In the genomic region with DNA sequence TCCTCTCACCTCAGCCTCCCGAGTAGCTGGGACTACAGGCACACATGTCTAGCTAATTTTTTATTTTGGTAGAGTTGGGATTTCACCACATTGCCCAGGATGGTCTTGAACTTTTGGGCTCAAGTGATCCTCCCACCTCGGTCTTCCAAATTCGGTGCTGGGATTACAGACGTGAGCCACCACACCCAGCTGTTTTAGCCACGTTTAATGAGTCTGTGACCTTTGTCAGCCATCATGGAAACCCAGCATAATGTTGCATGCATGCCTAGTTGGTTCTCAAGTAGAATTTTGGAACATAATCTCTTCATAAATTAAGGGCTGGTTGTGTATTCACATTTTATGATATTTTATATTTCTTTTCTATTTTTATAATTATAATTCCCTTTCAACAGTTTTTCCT, we compare ENCODE assay signal across 23 cellular contexts. TPM values are rescaled to one million over a fixed set of nuclear protein-coding genes. Genes with fewer than 3 reads are reported as not detected.
A peak's percentile ranks its signal among the peaks of the same experiment; 100 is the strongest.
DNase-seq lines count a peak whose midpoint lies in the region; ATAC-seq and TF ChIP-seq lines count a peak whose summit lies in the region.
"Had no signal": no experiment of that assay in that cellular context is flagged by ENCODE, and none has a peak within 500 bp of the region (broad histone marks: within the 10 kb centered on the region; RNA-seq: fewer than 3 reads in every experiment).

No MANE protein-coding gene starts in this region.

- H3K4me1 ChIP-seq in left ventricle myocardium inferior (peaks cover 37% of the 10 kb centered on the region), heart right ventricle (peaks cover 0 to 34% (median 12%) of the 10 kb centered on the region in 9 donors), muscle layer of duodenum (ENCODE audit: control insufficient read depth in 1 of 2, insufficient read depth in 2 of 2, low read length in 2 of 2) (peaks cover 0 to 5% of the 10 kb centered on the region in 2 donors), thoracic aorta (ENCODE audit: control insufficient read depth in 1 of 2, low read depth in 2 of 2) (peaks cover 3 to 20% of the 10 kb centered on the region in 2 donors)
- H3K4me1 ChIP-seq: psoas muscle, upper lobe of right lung had no signal

- no peak for DNase-seq in left ventricle myocardium inferior
- no peak for DNase-seq in heart right ventricle
- no peak for DNase-seq in brain microvascular endothelial cell
- no peak for DNase-seq in thoracic aorta (ENCODE audit: low spot score)
- DNase-seq in activated gamma-delta T cell treated with Interleukin-2 at 50 U/mL for 16 hours: no peak
- DNase-seq in NCI-H510A (lab: John Stamatoyannopoulos, UW): no peak
- DNase-seq: activated CD4-positive, alpha-beta T cell treated with anti-CD3 and anti-CD28 coated beads for 4 hours; activated naive CD8-positive, alpha-beta T cell treated with anti-CD3 and anti-CD28 coated beads for 36 hours; Calu3; NCI-H2081 treated with DMSO at 0.1 percent for 48 hours; PC-9; psoas muscle; SJCRH30; stimulated activated CD4-positive, alpha-beta T cell treated with anti-CD3 and anti-CD28 coated beads, Interleukin-12 subunit alpha, Interleukin-12 subunit beta, amount 100 ng/mL, for 4 hours; stimulated activated CD4-positive, alpha-beta T cell treated with anti-CD3 and anti-CD28 coated beads, Interleukin-4, amount 100 ng/mL, for 4 hours; stomach; T-helper 2 cell; upper lobe of right lung had no signal

- H3K27ac ChIP-seq in left ventricle myocardium inferior (replicated peaks) (peak overlapping the region; percentile 38), heart right ventricle (peak overlapping the region in 5 of 10 donors; percentile 29 to 72 (median 35)), brain microvascular endothelial cell (peak overlapping the region; percentile 76), muscle layer of duodenum (ENCODE audit: low read length) (peak overlapping the region; percentile 60), thoracic aorta (peak overlapping the region; percentile 36 to 72)
- H3K27ac ChIP-seq: C4-2B, HL-60, PC-9, psoas muscle, SJCRH30, upper lobe of right lung had no signal

- peaks cover 61% of the 10 kb centered on the region for H3K36me3 ChIP-seq in left ventricle myocardium inferior
- peaks cover 0 to 92% (median 27%) of the 10 kb centered on the region in 9 donors for H3K36me3 ChIP-seq in heart right ventricle
- peaks cover 25% of the 10 kb centered on the region for H3K36me3 ChIP-seq in brain microvascular endothelial cell (replicated peaks)
- H3K36me3 ChIP-seq in muscle layer of duodenum (ENCODE audit: control insufficient read depth in 1 of 2, insufficient read depth in 2 of 2, low read length in 2 of 2): peaks cover 24 to 27% of the 10 kb centered on the region in 2 donors
- peaks cover 11% of the 10 kb centered on the region for H3K36me3 ChIP-seq in thoracic aorta

- H3K9me3 ChIP-seq in left ventricle myocardium inferior (replicated peaks) (no peaks in the 10 kb centered on the region), heart right ventricle (no peaks in the 10 kb centered on the region), muscle layer of duodenum (ENCODE audit: control insufficient read depth in 1 of 2, low read length in 2 of 2) (no peaks in the 10 kb centered on the region), thoracic aorta (no peaks in the 10 kb centered on the region)
- H3K9me3 ChIP-seq: psoas muscle, SJCRH30, stomach, upper lobe of right lung had no signal

- H3K27me3 ChIP-seq in left ventricle myocardium inferior (ENCODE audit: low read depth): no peaks in the 10 kb centered on the region
- H3K27me3 ChIP-seq in heart right ventricle: no peaks in the 10 kb centered on the region
- H3K27me3 ChIP-seq in brain microvascular endothelial cell (replicated peaks): no peaks in the 10 kb centered on the region
- H3K27me3 ChIP-seq in muscle layer of duodenum (ENCODE audit: low read depth, low read length): no peaks in the 10 kb centered on the region
- no peaks in the 10 kb centered on the region for H3K27me3 ChIP-seq in thoracic aorta (replicated peaks; ENCODE audit: insufficient read depth)
- H3K27me3 ChIP-seq: SJCRH30, stomach, upper lobe of right lung had no signal

- WGBS in heart right ventricle, 2 donors: 73 to 78% methylated on average over 5 of the region's 5 CpGs

- intact Hi-C loops in left ventricle myocardium inferior (cut with micrococcal nuclease) (no loop called here), heart right ventricle (cut with DNase I) (no loop called here)

- H3K4me3 ChIP-seq in left ventricle myocardium inferior: no peak overlapping the region
- H3K4me3 ChIP-seq in heart right ventricle: no peak overlapping the region
- no peak overlapping the region for H3K4me3 ChIP-seq in brain microvascular endothelial cell (ENCODE audit: low read depth, low read length)
- H3K4me3 ChIP-seq in muscle layer of duodenum (ENCODE audit: low read depth in 1 of 2, low read length in 2 of 2): no peak overlapping the region
- no peak overlapping the region for H3K4me3 ChIP-seq in thoracic aorta
- H3K4me3 ChIP-seq: PC-9, psoas muscle, SJCRH30, stomach, upper lobe of right lung had no signal

- ATAC-seq in heart right ventricle: no peak
- no peak for ATAC-seq in thoracic aorta (ENCODE audit: insufficient number of reproducible peaks, low FRiP score, low read depth)
- no peak for ATAC-seq in GM21423 (IDR thresholded peaks at IDR 0.05; ENCODE audit: unreplicated experiment)
- ATAC-seq: HepG2, psoas muscle, upper lobe of right lung had no signal

- TF ChIP-seq CTCF in left ventricle myocardium inferior (IDR thresholded peaks at IDR 0.05; ENCODE audit: borderline replicate concordance) (no peak), heart right ventricle (IDR thresholded peaks at IDR 0.05) (no peak), brain microvascular endothelial cell (IDR thresholded peaks at IDR 0.05; ENCODE audit: low read depth, low read length, missing control alignments) (no peak), thoracic aorta (IDR thresholded peaks at IDR 0.05) (no peak)

- in situ Hi-C loops in brain microvascular endothelial cell (cut with HindIII; ENCODE audit: low pct_ligation_motif_present, low sequenced_read_pairs): no loop called here

RNA-seq across cellular contexts. Expression of a gene that starts 42.0 kb away (rescaled TPM):
- total RNA-seq in left ventricle myocardium inferior (28.2 TPM), heart right ventricle (10 to 100 TPM; 29.3 to 43.9 (median 32.8) TPM), thoracic aorta (10 to 100 TPM; 29.6 to 54.9 TPM)
- 10 to 100 TPM in 1 of 2 donors, 1 to 10 TPM in 1; 7.9 to 13.1 TPM for polyA plus RNA-seq in heart right ventricle
